ENCODE assay signal across 8 cellular contexts in genomic region chr1:225772323-225772768, GRCh38. TPM values are rescaled to one million over a fixed set of nuclear protein-coding genes. Genes with fewer than 3 reads are reported as not detected.
DNase-seq lines count a peak whose midpoint lies in the region; TF ChIP-seq lines count a peak whose summit lies in the region.

No MANE protein-coding gene starts in this region.

- H3K36me3 ChIP-seq in hepatocyte (replicated peaks; ENCODE audit: insufficient read depth, low read depth): no peaks in the 10 kb centered on the region

- H3K4me1 ChIP-seq in hepatocyte (ENCODE audit: insufficient read depth): peaks cover 42% of the 10 kb centered on the region

- 15% methylated on average over 5 of the region's 5 CpGs for WGBS in hepatocyte (ENCODE audit: low lambda C conversion rate, missing lambda C conversion rate)

- peak overlapping the region; percentile 49 for H3K4me2 ChIP-seq in hepatocyte

- peak in 2 of 3 donors; percentile 19 to 21 for DNase-seq in stimulated activated CD4-positive, alpha-beta T cell treated with anti-CD3 and anti-CD28 coated beads, Interleukin-12 subunit alpha, Interleukin-12 subunit beta, amount 100 ng/mL, for 48 hours (ENCODE audit: low read depth in 2 of 3, low spot score in 1 of 3)
- no peak for DNase-seq in stimulated activated CD4-positive, alpha-beta T cell treated with anti-CD3 and anti-CD28 coated beads, Interleukin-4, amount 100 ng/mL, for 1 hour
- peak in 1 of 2 experiments; percentile 83 for DNase-seq in HL-60 (ENCODE audit: low read depth in 1 of 2, low spot score in 1 of 2)
- DNase-seq in NCI-H774 (lab: John Stamatoyannopoulos, UW): peak; percentile 82
- peak in 54 of 58 donors; percentile 18 to 87 (median 66) for DNase-seq in anterior cingulate cortex (lab: John Stamatoyannopoulos, UW)
- peak; percentile 94 for DNase-seq in hepatocyte (ENCODE audit: low spot score)
- peak; percentile 60 for DNase-seq in pulmonary artery endothelial cell (ENCODE audit: low read depth, low spot score)
- no peak for DNase-seq in OCI-M2 (lab: John Stamatoyannopoulos, UW; ENCODE audit: unreplicated experiment)

- H3K27me3 ChIP-seq in HL-60 (ENCODE audit: insufficient read depth, poor library complexity, severe bottlenecking) (no peaks in the 10 kb centered on the region), hepatocyte (no peaks in the 10 kb centered on the region)

- H3K4me3 ChIP-seq in HL-60 (replicated peaks; ENCODE audit: insufficient read depth, low read length) (no peak overlapping the region), hepatocyte (no peak overlapping the region)

- no peaks in the 10 kb centered on the region for H3K9me2 ChIP-seq in hepatocyte (replicated peaks; ENCODE audit: insufficient read depth)

- H3K79me2 ChIP-seq in hepatocyte: peaks cover 6% of the 10 kb centered on the region

- H2AFZ ChIP-seq in hepatocyte: peak overlapping the region; percentile 36

- H3K27ac ChIP-seq in HL-60 (replicated peaks) (no peak overlapping the region), hepatocyte (peak overlapping the region; percentile 70)

- no peaks in the 10 kb centered on the region for H3K9me3 ChIP-seq in hepatocyte (ENCODE audit: low read depth)

- TF ChIP-seq CTCF in HL-60 (IDR thresholded peaks at IDR 0.05; ENCODE audit: insufficient read depth, low read length): peak; percentile 80
- TF ChIP-seq CTCF in hepatocyte (IDR thresholded peaks at IDR 0.05; ENCODE audit: poor library complexity): peak; percentile 92

- no peaks in the 10 kb centered on the region for H4K20me1 ChIP-seq in hepatocyte (ENCODE audit: insufficient read depth, poor library complexity, severe bottlenecking)

RNA-seq across cellular contexts. Expression of gene SRP9, which starts 5.3 kb away (rescaled TPM):
- total RNA-seq in hepatocyte (414 and 445 TPM in 2 replicates), pulmonary artery endothelial cell (210 and 267 TPM in 2 replicates)
- 309 and 360 TPM in 2 replicates for polyA plus RNA-seq in hepatocyte

RNA-seq across cellular contexts. Expression of gene EPHX1, which starts 37.6 kb away (rescaled TPM):
- total RNA-seq in hepatocyte (122 and 133 TPM in 2 replicates), pulmonary artery endothelial cell (7.1 and 12.4 TPM in 2 replicates)
- polyA plus RNA-seq in hepatocyte: 102 and 138 TPM in 2 replicates

Comparison
In these comparisons a context has a peak if more than half of its experiments do, and no peak if none do; other contexts are left out.
1. DNase-seq: peak in stimulated activated CD4-positive, alpha-beta T cell treated with anti-CD3 and anti-CD28 coated beads, Interleukin-12 subunit alpha, Interleukin-12 subunit beta, amount 100 ng/mL, for 48 hours (2 of 3), NCI-H774 (single experiment), anterior cingulate cortex (54 of 58), hepatocyte (single experiment) and pulmonary artery endothelial cell (single experiment); none in stimulated activated CD4-positive, alpha-beta T cell treated with anti-CD3 and anti-CD28 coated beads, Interleukin-4, amount 100 ng/mL, for 1 hour (single experiment) and OCI-M2 (single experiment).